ENCODE assay signal across 1 cellular context in the genomic region with DNA sequence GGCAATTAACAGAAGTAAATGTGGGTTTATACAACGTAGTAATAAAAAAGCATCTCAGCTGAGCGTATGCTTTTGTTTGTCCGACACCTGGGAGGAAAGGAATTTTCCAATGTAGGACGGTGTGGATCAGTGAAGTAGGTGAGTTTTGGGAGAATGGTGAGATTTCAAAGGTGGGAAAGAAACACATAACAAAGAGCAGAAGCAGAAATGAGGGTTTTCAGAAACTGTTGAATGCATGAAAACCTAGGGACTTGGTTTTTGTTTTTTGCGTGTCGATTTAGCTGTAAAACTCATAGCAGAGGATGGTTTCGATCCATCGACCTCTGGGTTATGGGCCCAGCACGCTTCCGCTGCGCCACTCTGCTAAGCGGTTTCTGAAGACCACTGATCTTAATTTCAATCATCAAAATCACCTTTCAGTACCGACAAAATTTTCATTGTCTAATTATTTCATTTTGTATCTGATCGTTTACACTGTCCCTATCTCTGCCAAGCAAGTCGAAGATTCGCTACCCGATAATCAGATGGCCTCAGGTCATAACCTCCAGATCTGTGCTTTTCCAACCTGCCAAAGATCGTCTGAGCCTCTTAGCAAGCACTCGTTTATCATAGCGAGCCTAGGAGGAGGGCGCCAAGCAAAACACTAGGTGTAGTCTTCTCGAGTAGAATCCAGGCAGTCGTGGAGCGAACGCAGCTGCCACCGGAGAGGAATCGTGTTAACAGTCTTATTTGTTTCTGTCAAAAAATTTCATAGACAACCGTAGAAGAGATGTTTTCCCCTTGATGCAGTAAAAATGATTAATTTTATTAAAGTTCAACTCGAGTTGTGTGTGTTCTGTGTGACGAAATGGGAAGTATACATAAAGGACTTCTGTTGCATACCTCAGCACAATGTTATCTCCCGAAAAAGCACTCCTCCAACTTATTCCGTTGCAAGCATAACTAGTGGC.
TF ChIP-seq lines count a peak whose summit lies in the region.

No MANE protein-coding gene starts in this region.

TF ChIP-seq in HepG2, 621 proteins besides CTCF, POLR2A, EP300 and RAD21 (continues in another document):
- TF ChIP-seq ZNF709 (CRISPR knock-in tag; IDR thresholded peaks at IDR 0.05) (no peak), ZNF33B (CRISPR knock-in tag; IDR thresholded peaks at IDR 0.05) (no peak), CCDC6 (CRISPR knock-in tag; IDR thresholded peaks at IDR 0.05) (0 out of 2 replicates have a peak, but pooled peaks have one; percentile 64), ZNF781 (CRISPR knock-in tag; IDR thresholded peaks at IDR 0.05; ENCODE audit: borderline replicate concordance, not compliant biosample characterization) (no peak), ZNF354B (CRISPR knock-in tag; IDR thresholded peaks at IDR 0.05) (no peak), RFX1 (IDR thresholded peaks at IDR 0.05) (no peak), ZNF670 (CRISPR knock-in tag; IDR thresholded peaks at IDR 0.05; ENCODE audit: borderline replicate concordance) (no peak), ZNF292 (CRISPR knock-in tag; IDR thresholded peaks at IDR 0.05; ENCODE audit: borderline replicate concordance, low read depth) (no peak), NKX3-1 (CRISPR knock-in tag; IDR thresholded peaks at IDR 0.05) (peak; percentile 67; the same call in 1 of the 2 replicates), KLF16 (CRISPR knock-in tag; IDR thresholded peaks at IDR 0.05) (peak in 1 of 2 experiments; percentile 85; a peak in 2 of 4 replicates), ZKSCAN8 (CRISPR knock-in tag; IDR thresholded peaks at IDR 0.05; ENCODE audit: borderline replicate concordance) (0 out of 2 replicates have a peak, but pooled peaks have one; percentile 67), ZSCAN22 (CRISPR knock-in tag; IDR thresholded peaks at IDR 0.05) (peak; percentile 80; the same call in 1 of the 2 replicates), KLF9 (CRISPR knock-in tag; IDR thresholded peaks at IDR 0.05; ENCODE audit: low read depth) (no peak), YY1 (IDR thresholded peaks at IDR 0.05; ENCODE audit: insufficient read depth, insufficient replicate concordance, low read depth, low read length) (peak; percentile 29), RELA (CRISPR knock-in tag; IDR thresholded peaks at IDR 0.05) (0 out of 2 replicates have a peak, but pooled peaks have one; percentile 42), ZFP90 (CRISPR knock-in tag; IDR thresholded peaks at IDR 0.05; ENCODE audit: borderline replicate concordance) (peak; percentile 44; the same call in 1 of the 2 replicates), HNF4A (CRISPR knock-in tag; IDR thresholded peaks at IDR 0.05) (0 out of 2 replicates have a peak, but pooled peaks have one; percentile 21), ZNF567 (CRISPR knock-in tag; IDR thresholded peaks at IDR 0.05; ENCODE audit: borderline replicate concordance) (no peak), HMGA1 (CRISPR knock-in tag; conservative IDR thresholded peaks at IDR 0.05) (no peak), TBP (CRISPR knock-in tag; IDR thresholded peaks at IDR 0.05) (no peak), CHCHD3 (CRISPR knock-in tag; IDR thresholded peaks at IDR 0.05) (no peak), SOX13 (IDR thresholded peaks at IDR 0.05) (no peak), SOX13 (CRISPR knock-in tag; conservative IDR thresholded peaks at IDR 0.05 in 1 of 2, IDR thresholded peaks at IDR 0.05 in 1 of 2) (peak in 1 of 2 experiments; percentile 44; a peak in 1 of 4 replicates), MED13 (CRISPR knock-in tag; IDR thresholded peaks at IDR 0.05) (no peak), XBP1 (CRISPR knock-in tag; IDR thresholded peaks at IDR 0.05) (no peak), BORCS8-MEF2B (CRISPR knock-in tag; IDR thresholded peaks at IDR 0.05) (no peak), MBNL3 (CRISPR knock-in tag; conservative IDR thresholded peaks at IDR 0.05) (no peak), ZNF256 (CRISPR knock-in tag; conservative IDR thresholded peaks at IDR 0.05) (no peak), SOX6 (IDR thresholded peaks at IDR 0.05) (no peak), SOX6 (CRISPR knock-in tag; IDR thresholded peaks at IDR 0.05) (peak; percentile 80)
- TF ChIP-seq, protein P1, sequence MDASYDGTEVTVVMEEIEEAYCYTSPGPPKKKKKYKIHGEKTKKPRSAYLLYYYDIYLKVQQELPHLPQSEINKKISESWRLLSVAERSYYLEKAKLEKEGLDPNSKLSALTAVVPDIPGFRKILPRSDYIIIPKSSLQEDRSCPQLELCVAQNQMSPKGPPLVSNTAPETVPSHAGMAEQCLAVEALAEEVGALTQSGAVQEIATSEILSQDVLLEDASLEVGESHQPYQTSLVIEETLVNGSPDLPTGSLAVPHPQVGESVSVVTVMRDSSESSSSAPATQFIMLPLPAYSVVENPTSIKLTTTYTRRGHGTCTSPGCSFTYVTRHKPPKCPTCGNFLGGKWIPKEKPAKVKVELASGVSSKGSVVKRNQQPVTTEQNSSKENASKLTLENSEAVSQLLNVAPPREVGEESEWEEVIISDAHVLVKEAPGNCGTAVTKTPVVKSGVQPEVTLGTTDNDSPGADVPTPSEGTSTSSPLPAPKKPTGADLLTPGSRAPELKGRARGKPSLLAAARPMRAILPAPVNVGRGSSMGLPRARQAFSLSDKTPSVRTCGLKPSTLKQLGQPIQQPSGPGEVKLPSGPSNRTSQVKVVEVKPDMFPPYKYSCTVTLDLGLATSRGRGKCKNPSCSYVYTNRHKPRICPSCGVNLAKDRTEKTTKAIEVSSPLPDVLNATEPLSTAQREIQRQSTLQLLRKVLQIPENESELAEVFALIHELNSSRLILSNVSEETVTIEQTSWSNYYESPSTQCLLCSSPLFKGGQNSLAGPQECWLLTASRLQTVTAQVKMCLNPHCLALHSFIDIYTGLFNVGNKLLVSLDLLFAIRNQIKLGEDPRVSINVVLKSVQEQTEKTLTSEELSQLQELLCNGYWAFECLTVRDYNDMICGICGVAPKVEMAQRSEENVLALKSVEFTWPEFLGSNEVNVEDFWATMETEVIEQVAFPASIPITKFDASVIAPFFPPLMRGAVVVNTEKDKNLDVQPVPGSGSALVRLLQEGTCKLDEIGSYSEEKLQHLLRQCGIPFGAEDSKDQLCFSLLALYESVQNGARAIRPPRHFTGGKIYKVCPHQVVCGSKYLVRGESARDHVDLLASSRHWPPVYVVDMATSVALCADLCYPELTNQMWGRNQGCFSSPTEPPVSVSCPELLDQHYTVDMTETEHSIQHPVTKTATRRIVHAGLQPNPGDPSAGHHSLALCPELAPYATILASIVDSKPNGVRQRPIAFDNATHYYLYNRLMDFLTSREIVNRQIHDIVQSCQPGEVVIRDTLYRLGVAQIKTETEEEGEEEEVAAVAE (CRISPR knock-in tag; IDR thresholded peaks at IDR 0.05; ENCODE audit: borderline replicate concordance) = peak; percentile 26; the same call in 1 of the 2 replicates
- TF ChIP-seq, protein P2, sequence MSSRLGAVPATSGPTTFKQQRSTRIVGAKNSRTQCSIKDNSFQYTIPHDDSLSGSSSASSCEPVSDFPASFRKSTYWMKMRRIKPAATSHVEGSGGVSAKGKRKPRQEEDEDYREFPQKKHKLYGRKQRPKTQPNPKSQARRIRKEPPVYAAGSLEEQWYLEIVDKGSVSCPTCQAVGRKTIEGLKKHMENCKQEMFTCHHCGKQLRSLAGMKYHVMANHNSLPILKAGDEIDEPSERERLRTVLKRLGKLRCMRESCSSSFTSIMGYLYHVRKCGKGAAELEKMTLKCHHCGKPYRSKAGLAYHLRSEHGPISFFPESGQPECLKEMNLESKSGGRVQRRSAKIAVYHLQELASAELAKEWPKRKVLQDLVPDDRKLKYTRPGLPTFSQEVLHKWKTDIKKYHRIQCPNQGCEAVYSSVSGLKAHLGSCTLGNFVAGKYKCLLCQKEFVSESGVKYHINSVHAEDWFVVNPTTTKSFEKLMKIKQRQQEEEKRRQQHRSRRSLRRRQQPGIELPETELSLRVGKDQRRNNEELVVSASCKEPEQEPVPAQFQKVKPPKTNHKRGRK (CRISPR knock-in tag; IDR thresholded peaks at IDR 0.05) = peak; percentile 25; the same call in 1 of the 2 replicates
- TF ChIP-seq, protein P3, sequence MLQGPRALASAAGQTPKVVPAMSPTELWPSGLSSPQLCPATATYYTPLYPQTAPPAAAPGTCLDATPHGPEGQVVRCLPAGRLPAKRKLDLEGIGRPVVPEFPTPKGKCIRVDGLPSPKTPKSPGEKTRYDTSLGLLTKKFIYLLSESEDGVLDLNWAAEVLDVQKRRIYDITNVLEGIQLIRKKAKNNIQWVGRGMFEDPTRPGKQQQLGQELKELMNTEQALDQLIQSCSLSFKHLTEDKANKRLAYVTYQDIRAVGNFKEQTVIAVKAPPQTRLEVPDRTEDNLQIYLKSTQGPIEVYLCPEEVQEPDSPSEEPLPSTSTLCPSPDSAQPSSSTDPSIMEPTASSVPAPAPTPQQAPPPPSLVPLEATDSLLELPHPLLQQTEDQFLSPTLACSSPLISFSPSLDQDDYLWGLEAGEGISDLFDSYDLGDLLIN (CRISPR knock-in tag; IDR thresholded peaks at IDR 0.05; ENCODE audit: borderline replicate concordance) = no peak
- TF ChIP-seq, protein P4, sequence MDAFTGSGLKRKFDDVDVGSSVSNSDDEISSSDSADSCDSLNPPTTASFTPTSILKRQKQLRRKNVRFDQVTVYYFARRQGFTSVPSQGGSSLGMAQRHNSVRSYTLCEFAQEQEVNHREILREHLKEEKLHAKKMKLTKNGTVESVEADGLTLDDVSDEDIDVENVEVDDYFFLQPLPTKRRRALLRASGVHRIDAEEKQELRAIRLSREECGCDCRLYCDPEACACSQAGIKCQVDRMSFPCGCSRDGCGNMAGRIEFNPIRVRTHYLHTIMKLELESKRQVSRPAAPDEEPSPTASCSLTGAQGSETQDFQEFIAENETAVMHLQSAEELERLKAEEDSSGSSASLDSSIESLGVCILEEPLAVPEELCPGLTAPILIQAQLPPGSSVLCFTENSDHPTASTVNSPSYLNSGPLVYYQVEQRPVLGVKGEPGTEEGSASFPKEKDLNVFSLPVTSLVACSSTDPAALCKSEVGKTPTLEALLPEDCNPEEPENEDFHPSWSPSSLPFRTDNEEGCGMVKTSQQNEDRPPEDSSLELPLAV (CRISPR knock-in tag; conservative IDR thresholded peaks at IDR 0.05; ENCODE audit: low read depth) = no peak
- TF ChIP-seq, protein P5, sequence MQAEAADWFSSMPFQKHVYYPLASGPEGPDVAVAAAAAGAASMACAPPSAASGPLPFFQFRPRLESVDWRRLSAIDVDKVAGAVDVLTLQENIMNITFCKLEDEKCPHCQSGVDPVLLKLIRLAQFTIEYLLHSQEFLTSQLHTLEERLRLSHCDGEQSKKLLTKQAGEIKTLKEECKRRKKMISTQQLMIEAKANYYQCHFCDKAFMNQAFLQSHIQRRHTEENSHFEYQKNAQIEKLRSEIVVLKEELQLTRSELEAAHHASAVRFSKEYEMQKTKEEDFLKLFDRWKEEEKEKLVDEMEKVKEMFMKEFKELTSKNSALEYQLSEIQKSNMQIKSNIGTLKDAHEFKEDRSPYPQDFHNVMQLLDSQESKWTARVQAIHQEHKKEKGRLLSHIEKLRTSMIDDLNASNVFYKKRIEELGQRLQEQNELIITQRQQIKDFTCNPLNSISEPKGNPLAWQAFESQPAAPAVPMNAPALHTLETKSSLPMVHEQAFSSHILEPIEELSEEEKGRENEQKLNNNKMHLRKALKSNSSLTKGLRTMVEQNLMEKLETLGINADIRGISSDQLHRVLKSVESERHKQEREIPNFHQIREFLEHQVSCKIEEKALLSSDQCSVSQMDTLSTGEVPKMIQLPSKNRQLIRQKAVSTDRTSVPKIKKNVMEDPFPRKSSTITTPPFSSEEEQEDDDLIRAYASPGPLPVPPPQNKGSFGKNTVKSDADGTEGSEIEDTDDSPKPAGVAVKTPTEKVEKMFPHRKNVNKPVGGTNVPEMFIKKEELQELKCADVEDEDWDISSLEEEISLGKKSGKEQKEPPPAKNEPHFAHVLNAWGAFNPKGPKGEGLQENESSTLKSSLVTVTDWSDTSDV (CRISPR knock-in tag; IDR thresholded peaks at IDR 0.05) = no peak
- TF ChIP-seq, protein P6, sequence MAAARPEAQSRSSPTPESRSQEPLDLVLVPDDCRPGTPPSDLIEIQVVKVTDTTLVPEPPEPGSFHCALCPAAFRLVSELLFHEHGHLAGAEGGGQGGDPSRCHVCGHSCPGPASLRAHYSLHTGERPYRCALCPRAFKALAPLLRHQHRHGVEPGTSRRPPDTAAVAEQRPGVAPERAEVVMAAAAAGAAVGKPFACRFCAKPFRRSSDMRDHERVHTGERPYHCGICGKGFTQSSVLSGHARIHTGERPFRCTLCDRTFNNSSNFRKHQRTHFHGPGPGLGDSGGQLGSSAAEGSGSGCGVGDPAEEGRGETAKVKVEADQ (CRISPR knock-in tag; IDR thresholded peaks at IDR 0.05; ENCODE audit: borderline replicate concordance) = no peak
- TF ChIP-seq, protein P7, sequence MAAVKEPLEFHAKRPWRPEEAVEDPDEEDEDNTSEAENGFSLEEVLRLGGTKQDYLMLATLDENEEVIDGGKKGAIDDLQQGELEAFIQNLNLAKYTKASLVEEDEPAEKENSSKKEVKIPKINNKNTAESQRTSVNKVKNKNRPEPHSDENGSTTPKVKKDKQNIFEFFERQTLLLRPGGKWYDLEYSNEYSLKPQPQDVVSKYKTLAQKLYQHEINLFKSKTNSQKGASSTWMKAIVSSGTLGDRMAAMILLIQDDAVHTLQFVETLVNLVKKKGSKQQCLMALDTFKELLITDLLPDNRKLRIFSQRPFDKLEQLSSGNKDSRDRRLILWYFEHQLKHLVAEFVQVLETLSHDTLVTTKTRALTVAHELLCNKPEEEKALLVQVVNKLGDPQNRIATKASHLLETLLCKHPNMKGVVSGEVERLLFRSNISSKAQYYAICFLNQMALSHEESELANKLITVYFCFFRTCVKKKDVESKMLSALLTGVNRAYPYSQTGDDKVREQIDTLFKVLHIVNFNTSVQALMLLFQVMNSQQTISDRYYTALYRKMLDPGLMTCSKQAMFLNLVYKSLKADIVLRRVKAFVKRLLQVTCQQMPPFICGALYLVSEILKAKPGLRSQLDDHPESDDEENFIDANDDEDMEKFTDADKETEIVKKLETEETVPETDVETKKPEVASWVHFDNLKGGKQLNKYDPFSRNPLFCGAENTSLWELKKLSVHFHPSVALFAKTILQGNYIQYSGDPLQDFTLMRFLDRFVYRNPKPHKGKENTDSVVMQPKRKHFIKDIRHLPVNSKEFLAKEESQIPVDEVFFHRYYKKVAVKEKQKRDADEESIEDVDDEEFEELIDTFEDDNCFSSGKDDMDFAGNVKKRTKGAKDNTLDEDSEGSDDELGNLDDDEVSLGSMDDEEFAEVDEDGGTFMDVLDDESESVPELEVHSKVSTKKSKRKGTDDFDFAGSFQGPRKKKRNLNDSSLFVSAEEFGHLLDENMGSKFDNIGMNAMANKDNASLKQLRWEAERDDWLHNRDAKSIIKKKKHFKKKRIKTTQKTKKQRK (IDR thresholded peaks at IDR 0.05; ENCODE audit: low read length) = no peak
- TF ChIP-seq, protein P8, sequence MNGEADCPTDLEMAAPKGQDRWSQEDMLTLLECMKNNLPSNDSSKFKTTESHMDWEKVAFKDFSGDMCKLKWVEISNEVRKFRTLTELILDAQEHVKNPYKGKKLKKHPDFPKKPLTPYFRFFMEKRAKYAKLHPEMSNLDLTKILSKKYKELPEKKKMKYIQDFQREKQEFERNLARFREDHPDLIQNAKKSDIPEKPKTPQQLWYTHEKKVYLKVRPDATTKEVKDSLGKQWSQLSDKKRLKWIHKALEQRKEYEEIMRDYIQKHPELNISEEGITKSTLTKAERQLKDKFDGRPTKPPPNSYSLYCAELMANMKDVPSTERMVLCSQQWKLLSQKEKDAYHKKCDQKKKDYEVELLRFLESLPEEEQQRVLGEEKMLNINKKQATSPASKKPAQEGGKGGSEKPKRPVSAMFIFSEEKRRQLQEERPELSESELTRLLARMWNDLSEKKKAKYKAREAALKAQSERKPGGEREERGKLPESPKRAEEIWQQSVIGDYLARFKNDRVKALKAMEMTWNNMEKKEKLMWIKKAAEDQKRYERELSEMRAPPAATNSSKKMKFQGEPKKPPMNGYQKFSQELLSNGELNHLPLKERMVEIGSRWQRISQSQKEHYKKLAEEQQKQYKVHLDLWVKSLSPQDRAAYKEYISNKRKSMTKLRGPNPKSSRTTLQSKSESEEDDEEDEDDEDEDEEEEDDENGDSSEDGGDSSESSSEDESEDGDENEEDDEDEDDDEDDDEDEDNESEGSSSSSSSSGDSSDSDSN (CRISPR knock-in tag; IDR thresholded peaks at IDR 0.05) = no peak
